Comparison of ENCODE assay signal across 1 cellular context in the genomic region with DNA sequence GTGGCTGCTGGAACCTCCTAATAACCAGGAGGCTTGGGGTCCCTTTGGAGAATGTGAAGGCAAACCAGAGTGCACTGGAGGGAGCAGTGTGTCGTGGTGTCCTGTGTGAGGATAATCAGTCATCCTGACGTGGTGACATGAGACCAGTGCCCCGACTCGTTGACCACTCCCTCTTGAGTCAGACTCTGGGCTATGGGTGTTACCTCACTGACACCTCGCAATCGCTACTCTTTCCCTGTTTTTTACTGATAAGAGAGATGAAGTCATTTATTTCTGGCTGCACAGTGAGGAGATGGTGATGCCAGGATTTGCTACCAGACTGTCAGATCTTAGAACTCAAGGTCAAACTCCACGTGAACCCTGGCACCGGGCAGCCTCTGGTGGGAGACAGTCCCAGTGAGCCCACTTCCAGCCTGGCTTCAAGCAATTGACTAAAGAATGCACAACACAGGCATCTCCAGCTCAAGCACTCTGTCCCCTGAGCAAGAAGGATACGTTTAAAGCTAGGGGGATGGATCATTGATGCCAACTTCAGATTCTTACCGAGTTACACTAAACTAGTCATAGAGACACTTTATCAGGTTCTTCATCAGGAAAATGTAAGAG.
TF ChIP-seq lines count a peak whose summit lies in the region.

No MANE protein-coding gene starts in this region.

TF ChIP-seq in HCT116, 20 proteins besides CTCF, POLR2A, EP300 and RAD21 (continued from another document):
- TF ChIP-seq ZBTB33 (IDR thresholded peaks at IDR 0.05; ENCODE audit: extremely low read depth, insufficient replicate concordance, low read length), result no peak
- TF ChIP-seq SIN3A (IDR thresholded peaks at IDR 0.05; ENCODE audit: low read depth), result no peak
- TF ChIP-seq REST (IDR thresholded peaks at IDR 0.05; ENCODE audit: low read depth), result no peak
- TF ChIP-seq EZH2phosphoT487 (IDR thresholded peaks at IDR 0.05; ENCODE audit: borderline replicate concordance), result no peak
- TF ChIP-seq CBX3 (IDR thresholded peaks at IDR 0.05; ENCODE audit: low read depth), result no peak
- no peak for TF ChIP-seq MAX (IDR thresholded peaks at IDR 0.05)
- TF ChIP-seq FOSL1 (IDR thresholded peaks at IDR 0.05; ENCODE audit: low read depth), result no peak
- no peak for TF ChIP-seq EZH2 (IDR thresholded peaks at IDR 0.05)
- TF ChIP-seq ZFX (IDR thresholded peaks at IDR 0.05), result no peak
- TF ChIP-seq TCF7L2 (IDR thresholded peaks at IDR 0.05; ENCODE audit: borderline replicate concordance, extremely low read depth, insufficient read depth, insufficient read length), result no peak
